ENCODE assay signal across 12 cellular contexts in the genomic region with DNA sequence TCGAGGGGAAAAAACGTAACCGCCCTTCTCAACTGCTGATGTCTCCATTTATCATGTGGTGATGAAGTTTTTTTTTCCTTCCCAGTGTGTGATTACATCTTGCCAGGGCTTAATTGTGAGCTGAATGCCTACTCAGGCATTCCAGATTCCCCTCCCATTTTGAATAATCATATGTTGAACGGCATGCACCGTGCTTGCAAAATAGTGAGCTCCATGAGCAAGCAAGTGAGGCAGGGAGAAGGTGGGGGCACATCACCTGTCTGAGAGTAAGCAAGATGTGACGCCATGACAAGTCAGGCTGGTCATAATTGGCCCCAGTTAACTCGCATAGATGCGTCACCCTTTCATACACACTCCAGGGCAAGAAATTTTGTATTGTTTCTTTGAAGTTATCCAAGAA. TPM values are rescaled to one million over a fixed set of nuclear protein-coding genes. Genes with fewer than 3 reads are reported as not detected.
DNase-seq lines count a peak whose midpoint lies in the region; ATAC-seq and TF ChIP-seq lines count a peak whose summit lies in the region.
"Had no signal": no experiment of that assay in that cellular context is flagged by ENCODE, and none has a peak within 500 bp of the region (broad histone marks: within the 10 kb centered on the region; RNA-seq: fewer than 3 reads in every experiment).

No MANE protein-coding gene starts in this region.

- TF ChIP-seq POLR2A in IMR-90 (IDR thresholded peaks at IDR 0.05; ENCODE audit: low read depth, low read length): no peak

- no peak overlapping the region for H3K18ac ChIP-seq in IMR-90 (ENCODE audit: low read depth, low read length)

- no peak overlapping the region for H2BK5ac ChIP-seq in IMR-90 (ENCODE audit: low read depth, low read length, poor library complexity, severe bottlenecking)

- no TSS peak for BruUV-seq in IMR-90 (replicated peaks; lab: Mats Ljungman, UMichigan)

- peaks cover 21% of the 10 kb centered on the region for H3K4me1 Mint-ChIP-seq in CD4-positive, alpha-beta T cell (ENCODE audit: low read depth)
- H3K4me1 Mint-ChIP-seq in chondrocyte (ENCODE audit: low read depth) (peaks cover 10% of the 10 kb centered on the region), neural progenitor cell (peaks cover 16% of the 10 kb centered on the region)

- CTCF ChIA-PET in CD4-positive, alpha-beta T cell (lab: Charles Lee): interaction anchor here (1.5 to 1.9 kb wide), 4 partner anchors 10 to 46 kb away, joined by 3 to 10 read pairs (median 6); a partner anchor contains a TSS
- CTCF ChIA-PET in IMR-90 (lab: Yijun Ruan, JAX): no interaction called here

- H2AFZ ChIP-seq in IMR-90 (replicated peaks; ENCODE audit: low read length, poor library complexity): peak overlapping the region; percentile 28
- no peak overlapping the region for H2AFZ ChIP-seq in neural progenitor cell (replicated peaks)

- peak overlapping the region; percentile 95 to 99; a peak in 3 of 4 replicates for H4K8ac ChIP-seq in IMR-90 (ENCODE audit: low read depth in 2 of 2, low read length in 2 of 2)

- no peak overlapping the region for H3K56ac ChIP-seq in IMR-90 (ENCODE audit: extremely low read depth, insufficient read depth, low read length)

- no peak overlapping the region; the same call in 1 of the 2 replicates for H3K23ac ChIP-seq in IMR-90 (ENCODE audit: low read depth, low read length)

- H3K4me3 ChIP-seq in IMR-90 (ENCODE audit: insufficient read depth, low read depth, low read length) (no peak overlapping the region), neural progenitor cell (peak overlapping the region; percentile 39), lower lobe of right lung (no peak overlapping the region), heart right ventricle (peak overlapping the region in 2 of 10 donors; percentile 95 to 99)

- H3F3A ChIP-seq in neural progenitor cell (ENCODE audit: low read depth): peaks cover 28% of the 10 kb centered on the region

- no CpG with 5 or more reads among the region's 8 CpGs for WGBS in IMR-90 (ENCODE audit: extremely low coverage in 2 of 2, insufficient read length in 1 of 2), 2 experiments
- WGBS in heart right ventricle, 2 donors: 61 to 73% methylated on average over 8 of the region's 8 CpGs

- no peak overlapping the region for H2BK15ac ChIP-seq in IMR-90 (ENCODE audit: low read depth, low read length)

- dilution Hi-C loops in IMR-90 (cut with HindIII; ENCODE audit: low sequenced_read_pairs, unreplicated experiment): no loop called here

- TF ChIP-seq RAD21 in IMR-90 (IDR thresholded peaks at IDR 0.05; ENCODE audit: low read length): no peak

- DNase-seq in CD4-positive, alpha-beta T cell: no peak
- DNase-seq in IMR-90: no peak
- peak; percentile 30 for DNase-seq in chondrocyte (ENCODE audit: low spot score)
- DNase-seq in neural progenitor cell (ENCODE audit: low spot score): no peak
- no peak for DNase-seq in lower lobe of right lung
- no peak for DNase-seq in heart right ventricle
- DNase-seq in cortex of kidney (lab: John Stamatoyannopoulos, UW): no peak
- no peak for DNase-seq in stimulated activated CD4-positive, alpha-beta T cell treated with anti-CD3 and anti-CD28 coated beads, Interleukin-4, amount 100 ng/mL, for 24 hours
- DNase-seq: activated CD8-positive, alpha-beta memory T cell treated with anti-CD3 and anti-CD28 coated beads, Interleukin-2, amount 10 ng/mL, durations not matched to agents 7 days and 5 days; NCI-H1694; SJCRH30 had no signal

- H3K9ac ChIP-seq in IMR-90 (ENCODE audit: low read depth, low read length) (no peak overlapping the region), neural progenitor cell (no peak overlapping the region)

- no peak overlapping the region for H4K91ac ChIP-seq in IMR-90 (ENCODE audit: insufficient read depth, low read depth, low read length)

- no peak overlapping the region for H2BK20ac ChIP-seq in IMR-90 (ENCODE audit: low read depth, low read length)

- no peak overlapping the region for H4K5ac ChIP-seq in IMR-90 (ENCODE audit: low read depth, low read length)

- no peaks in the 10 kb centered on the region for H3K27me3 ChIP-seq in CD4-positive, alpha-beta T cell (ENCODE audit: control insufficient read depth, insufficient read depth, low read length)
- H3K27me3 ChIP-seq in IMR-90 (ENCODE audit: control insufficient read depth, insufficient read depth, low read length) (no peaks in the 10 kb centered on the region), neural progenitor cell (no peaks in the 10 kb centered on the region), lower lobe of right lung (ENCODE audit: low read depth) (no peaks in the 10 kb centered on the region), heart right ventricle (no peaks in the 10 kb centered on the region)
- H3K27me3 ChIP-seq: SJCRH30 had no signal

- no peak overlapping the region for H2BK120ac ChIP-seq in IMR-90 (ENCODE audit: low read depth, low read length)

- no peaks in the 10 kb centered on the region for H3K36me3 ChIP-seq in IMR-90 (ENCODE audit: control insufficient read depth, insufficient read depth, low read length)
- no peaks in the 10 kb centered on the region for H3K36me3 ChIP-seq in neural progenitor cell
- no peaks in the 10 kb centered on the region for H3K36me3 ChIP-seq in lower lobe of right lung
- H3K36me3 ChIP-seq in heart right ventricle: no peaks in the 10 kb centered on the region
- H3K36me3 ChIP-seq: SJCRH30 had no signal

- H3K27ac ChIP-seq in CD4-positive, alpha-beta T cell (ENCODE audit: low read depth, low read length): no peak overlapping the region
- H3K27ac ChIP-seq in IMR-90 (ENCODE audit: insufficient read depth, low read length) (no peak overlapping the region), neural progenitor cell (no peak overlapping the region), lower lobe of right lung (no peak overlapping the region), heart right ventricle (peak overlapping the region in 3 of 10 donors; percentile 99 to 100 (median 100))
- H3K27ac ChIP-seq: SJCRH30 had no signal

- H3K79me1 ChIP-seq in IMR-90 (ENCODE audit: low read depth in 1 of 2, low read length in 2 of 2): peaks cover 9 to 18% of the 10 kb centered on the region in 2 experiments; a peak in 3 of 4 replicates

- H3K4me1 ChIP-seq in IMR-90 (ENCODE audit: control insufficient read depth, insufficient read depth, low read length) (peaks cover 3% of the 10 kb centered on the region), neural progenitor cell (no peaks in the 10 kb centered on the region), lower lobe of right lung (peaks cover 8% of the 10 kb centered on the region), heart right ventricle (peaks cover 0 to 14% (median 9%) of the 10 kb centered on the region in 9 donors)
- H3K4me1 ChIP-seq: SJCRH30 had no signal

- no peaks in the 10 kb centered on the region for H3K9me3 Mint-ChIP-seq in CD4-positive, alpha-beta T cell
- H3K9me3 Mint-ChIP-seq in chondrocyte (ENCODE audit: low read depth) (no peaks in the 10 kb centered on the region), neural progenitor cell (no peaks in the 10 kb centered on the region)

- in situ Hi-C loops in IMR-90 (cut with MboI; ENCODE audit: low sequenced_read_pairs): no loop called here

- H4K20me1 ChIP-seq in IMR-90 (ENCODE audit: insufficient read depth, low read length) (peaks cover 15% of the 10 kb centered on the region), neural progenitor cell (ENCODE audit: low read depth) (peaks cover 15% of the 10 kb centered on the region)

- POLR2A ChIA-PET in CD4-positive, alpha-beta T cell (lab: Charles Lee): interaction anchor here (1.0 to 10.6 kb wide), 8 partner anchors 14 to 164 kb away, joined by 3 to 234 read pairs (median 6); a partner anchor contains a TSS
- POLR2A ChIA-PET in IMR-90 (lab: Charles Lee; ENCODE audit: unreplicated experiment): no interaction called here

- H3K4me3 Mint-ChIP-seq in CD4-positive, alpha-beta T cell: peak overlapping the region; percentile 4
- H3K4me3 Mint-ChIP-seq in chondrocyte (ENCODE audit: unreplicated experiment) (no peak overlapping the region), neural progenitor cell (peak overlapping the region; percentile 100)

- H2AK9ac ChIP-seq in IMR-90 (replicated peaks; ENCODE audit: low read depth, low read length, poor library complexity): peak overlapping the region; percentile 10

- peak overlapping the region; percentile 82; the same call in 1 of the 2 replicates for H2AK5ac ChIP-seq in IMR-90 (ENCODE audit: low read depth, low read length)

- peaks cover 44% of the 10 kb centered on the region for H3K79me2 ChIP-seq in neural progenitor cell (ENCODE audit: low read depth)

- peaks cover 9% of the 10 kb centered on the region for H3K9me1 ChIP-seq in IMR-90 (ENCODE audit: insufficient read depth, low read length)

- no peak for TF ChIP-seq CTCF in CD4-positive, alpha-beta T cell (IDR thresholded peaks at IDR 0.05)
- TF ChIP-seq CTCF in IMR-90 (conservative IDR thresholded peaks at IDR 0.05; ENCODE audit: low read depth, low read length) (no peak), chondrocyte (IDR thresholded peaks at IDR 0.05) (no peak), neural progenitor cell (IDR thresholded peaks at IDR 0.05) (no peak), lower lobe of right lung (IDR thresholded peaks at IDR 0.05) (no peak), heart right ventricle (IDR thresholded peaks at IDR 0.05) (no peak)

- intact Hi-C loops in CD4-positive, alpha-beta T cell (cut with DNase I, micrococcal nuclease): loop anchor here (5.0 to 10.0 kb wide), 3 partner anchors 162 to 173 kb away; a partner anchor contains a TSS
- intact Hi-C loops in IMR-90 (cut with micrococcal nuclease) (no loop called here), lower lobe of right lung (cut with DNase I) (no loop called here), heart right ventricle (cut with DNase I) (loop anchor here in 2 of 10 donors (2.0 kb wide), 1 partner anchor 19 kb away; a partner anchor contains a TSS)

- H3K27ac Mint-ChIP-seq in CD4-positive, alpha-beta T cell: peak overlapping the region; percentile 95
- H3K27ac Mint-ChIP-seq in chondrocyte (ENCODE audit: unreplicated experiment) (no peak overlapping the region), neural progenitor cell (peak overlapping the region; percentile 31)

- no peaks in the 10 kb centered on the region for H3K9me3 ChIP-seq in CD4-positive, alpha-beta T cell (ENCODE audit: control insufficient read depth, low read length)
- H3K9me3 ChIP-seq in IMR-90 (ENCODE audit: control insufficient read depth, insufficient read depth, low read length): no peaks in the 10 kb centered on the region
- H3K9me3 ChIP-seq in neural progenitor cell (ENCODE audit: low read depth): no peaks in the 10 kb centered on the region
- no peaks in the 10 kb centered on the region for H3K9me3 ChIP-seq in lower lobe of right lung
- no peaks in the 10 kb centered on the region for H3K9me3 ChIP-seq in heart right ventricle
- H3K9me3 ChIP-seq: HAP-1, SJCRH30 had no signal

- ATAC-seq in CD4-positive, alpha-beta T cell (ENCODE audit: poor library complexity): no peak
- ATAC-seq in IMR-90 (ENCODE audit: low read depth) (no peak), lower lobe of right lung (no peak), heart right ventricle (no peak)
- ATAC-seq: activated CD8-positive, alpha-beta memory T cell treated with anti-CD3 and anti-CD28 coated beads, Interleukin-2, amount 10 ng/mL, durations not matched to agents 7 days and 5 days had no signal

- H3K4me2 ChIP-seq in IMR-90 (ENCODE audit: low read depth, low read length) (no peak overlapping the region), neural progenitor cell (peak overlapping the region; percentile 71)

- peaks cover 33% of the 10 kb centered on the region for H3K36me3 Mint-ChIP-seq in CD4-positive, alpha-beta T cell (ENCODE audit: low read depth)
- H3K36me3 Mint-ChIP-seq in chondrocyte (ENCODE audit: low read depth) (no peaks in the 10 kb centered on the region), neural progenitor cell (peaks cover 4% of the 10 kb centered on the region)

- no peaks in the 10 kb centered on the region for H3K27me3 Mint-ChIP-seq in CD4-positive, alpha-beta T cell
- H3K27me3 Mint-ChIP-seq in chondrocyte (ENCODE audit: low read depth) (no peaks in the 10 kb centered on the region), neural progenitor cell (ENCODE audit: insufficient read depth, low read depth) (peaks cover 9% of the 10 kb centered on the region)
- H3K27me3 Mint-ChIP-seq: activated CD8-positive, alpha-beta memory T cell treated with anti-CD3 and anti-CD28 coated beads, Interleukin-2, amount 10 ng/mL, durations not matched to agents 7 days and 5 days had no signal

- H3K14ac ChIP-seq in IMR-90 (replicated peaks; ENCODE audit: low read depth, low read length): no peak overlapping the region

- H3K4ac ChIP-seq in IMR-90 (ENCODE audit: low read depth, low read length): peak overlapping the region; percentile 43; the same call in 1 of the 2 replicates

RNA-seq across cellular contexts. Expression of a gene that starts 2.7 kb away (rescaled TPM):
- total RNA-seq in CD4-positive, alpha-beta T cell: 10 to 100 TPM; 21.0 to 26.7 TPM
- total RNA-seq in IMR-90 (2012; rRNA removed): 16.9 and 17.4 TPM in 2 replicates
- polyA plus RNA-seq in IMR-90 (2012; rRNA removed): 23.3 and 24.2 TPM in 2 replicates
- 16.0 and 24.3 TPM in 2 replicates for polyA plus RNA-seq in IMR-90 (2012; cell fraction: cytosol; rRNA removed)
- polyA plus RNA-seq in IMR-90 (2012; cell fraction: nucleus; rRNA removed; ENCODE audit: low replicate concordance): 16.4 and 23.4 TPM in 2 replicates
- 37.7 to 42.0 TPM (median 40.8 TPM) in 3 replicates for total RNA-seq in chondrocyte
- 23.4 and 37.7 TPM in 2 replicates for total RNA-seq in neural progenitor cell (ENCODE audit: low replicate concordance)
- 49.0 TPM for total RNA-seq in lower lobe of right lung
- 10 to 100 TPM; 26.4 to 84.9 (median 47.9) TPM for total RNA-seq in heart right ventricle
- polyA plus RNA-seq in heart right ventricle: 10 to 100 TPM; 29.2 to 33.8 TPM

RNA-seq across cellular contexts. Expression of a gene that starts 19.2 kb away (rescaled TPM):
- total RNA-seq in CD4-positive, alpha-beta T cell: 10 to 100 TPM; 41.3 to 44.2 TPM
- total RNA-seq in IMR-90 (2012; rRNA removed) (50.9 and 76.1 TPM in 2 replicates), chondrocyte (22.5 to 32.4 TPM (median 26.8 TPM) in 3 replicates), neural progenitor cell (ENCODE audit: low replicate concordance) (106 and 114 TPM in 2 replicates), lower lobe of right lung (31.1 TPM), heart right ventricle (10 to 100 TPM; 13.3 to 27.2 (median 20.2) TPM)
- polyA plus RNA-seq in IMR-90 (2012; rRNA removed) (49.1 and 54.9 TPM in 2 replicates), heart right ventricle (10 to 100 TPM; 36.3 to 41.3 TPM)
- polyA plus RNA-seq in IMR-90 (2012; cell fraction: cytosol; rRNA removed): 14.7 and 25.4 TPM in 2 replicates
- polyA plus RNA-seq in IMR-90 (2012; cell fraction: nucleus; rRNA removed; ENCODE audit: low replicate concordance): 14.0 and 14.6 TPM in 2 replicates

RNA-seq across cellular contexts. Expression of a gene that starts 19.6 kb away (rescaled TPM):
- total RNA-seq in CD4-positive, alpha-beta T cell: 10 to 100 TPM; 69.5 to 71.9 TPM
- 65.3 and 71.3 TPM in 2 replicates for total RNA-seq in IMR-90 (2012; rRNA removed)
- polyA plus RNA-seq in IMR-90 (2012; rRNA removed): 69.5 and 72.9 TPM in 2 replicates
- 55.7 and 81.0 TPM in 2 replicates for polyA plus RNA-seq in IMR-90 (2012; cell fraction: cytosol; rRNA removed)
- polyA plus RNA-seq in IMR-90 (2012; cell fraction: nucleus; rRNA removed; ENCODE audit: low replicate concordance): 43.2 and 73.9 TPM in 2 replicates
- total RNA-seq in chondrocyte: 60.9 to 85.6 TPM (median 62.4 TPM) in 3 replicates
- 36.6 and 61.8 TPM in 2 replicates for total RNA-seq in neural progenitor cell (ENCODE audit: low replicate concordance)
- 77.7 TPM for total RNA-seq in lower lobe of right lung
- total RNA-seq in heart right ventricle: 1,000 to 10,000 TPM in 1 of 10 donors, 100 to 1,000 TPM in 9; 587 to 1,020 (median 900) TPM
- polyA plus RNA-seq in heart right ventricle: 100 to 1,000 TPM; 180 to 375 TPM

Comparison
In these comparisons a context has a peak if more than half of its experiments do, and no peak if none do; other contexts are left out.
1. intact Hi-C loops: an anchor here in CD4-positive, alpha-beta T cell (5.0 to 10.0 kb wide); none called in IMR-90 and lower lobe of right lung.